ENCODE assay signal across 8 cellular contexts in the genomic region with DNA sequence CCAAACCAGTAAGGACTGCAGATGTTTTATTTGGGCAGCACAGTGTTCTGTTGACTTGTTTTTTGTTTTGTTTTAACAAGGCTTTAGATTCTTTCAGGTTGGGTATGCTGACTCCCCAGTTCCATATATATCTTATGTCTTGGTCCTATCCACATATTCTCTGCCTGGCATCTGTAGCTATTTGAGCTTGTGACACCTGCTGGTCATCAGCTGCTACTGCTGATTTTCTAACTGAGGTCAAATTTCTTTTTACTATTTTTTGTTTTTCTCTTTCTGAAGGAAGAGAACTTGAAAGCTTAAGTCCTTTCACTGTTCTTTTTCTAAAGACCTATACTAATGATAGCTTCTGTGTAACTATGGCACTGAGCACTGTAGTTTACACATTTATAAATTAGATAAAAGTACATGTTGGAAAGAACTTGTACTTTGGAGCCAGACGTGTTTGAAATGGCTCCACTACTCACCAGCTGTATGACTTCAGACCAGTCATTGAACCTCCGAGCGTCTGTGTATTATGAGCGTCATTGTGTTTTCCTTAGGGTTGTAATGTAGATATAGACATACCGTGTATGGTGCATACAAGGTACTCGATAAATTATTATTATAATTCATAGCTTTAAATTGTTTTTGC.
A peak's percentile ranks its signal among the peaks of the same experiment; 100 is the strongest.
DNase-seq lines count a peak whose midpoint lies in the region; ATAC-seq and TF ChIP-seq lines count a peak whose summit lies in the region.

No MANE protein-coding gene starts in this region.

- H3K4me3 Mint-ChIP-seq in activated CD8-positive, alpha-beta T cell treated with anti-CD3 and anti-CD28 coated beads, Interleukin-2, amount 10 ng/mL, durations not matched to agents 7 days and 5 days: no peak overlapping the region
- H3K4me3 Mint-ChIP-seq in activated T-helper 1 cell treated with anti-CD3 and anti-CD28 coated beads, Interleukin-12 subunit alpha, Interleukin-12 subunit beta, Interleukin-2, Interleukin-4 antibody, amounts not matched to agents 30 ng/mL and 10 ng/mL and 1 ng/mL, durations not matched to agents 14 hours and 24 hours and 36 hours: no peak overlapping the region

- H3K4me1 ChIP-seq in cardiac muscle cell (ENCODE audit: low read depth): no peaks in the 10 kb centered on the region

- ATAC-seq in GM19395 (IDR thresholded peaks at IDR 0.05; ENCODE audit: unreplicated experiment) (peak; percentile 56), HG02852 (IDR thresholded peaks at IDR 0.05; ENCODE audit: unreplicated experiment) (no peak)
- no peak for ATAC-seq in activated CD8-positive, alpha-beta T cell treated with anti-CD3 and anti-CD28 coated beads, Interleukin-2, amount 10 ng/mL, durations not matched to agents 7 days and 5 days

- no peaks in the 10 kb centered on the region for H3K4me1 Mint-ChIP-seq in activated CD8-positive, alpha-beta T cell treated with anti-CD3 and anti-CD28 coated beads, Interleukin-2, amount 10 ng/mL, durations not matched to agents 7 days and 5 days (ENCODE audit: low read depth)
- peaks cover 8% of the 10 kb centered on the region for H3K4me1 Mint-ChIP-seq in activated T-helper 1 cell treated with anti-CD3 and anti-CD28 coated beads, Interleukin-12 subunit alpha, Interleukin-12 subunit beta, Interleukin-2, Interleukin-4 antibody, amounts not matched to agents 30 ng/mL and 10 ng/mL and 1 ng/mL, durations not matched to agents 14 hours and 24 hours and 36 hours (ENCODE audit: low read depth)

- H3K36me3 ChIP-seq in cardiac muscle cell: peaks cover 45% of the 10 kb centered on the region

- H3K27me3 ChIP-seq in cardiac muscle cell: no peaks in the 10 kb centered on the region

- peak; percentile 80 for TF ChIP-seq CTCF in cardiac muscle cell (IDR thresholded peaks at IDR 0.05; ENCODE audit: low read depth, low read length)

- in situ Hi-C loops in Caki2 (cut with HindIII; ENCODE audit: low pct_unique_long_range_greater_than_20kb, low sequenced_read_pairs): no loop called here

- CTCF ChIA-PET in activated CD8-positive, alpha-beta T cell treated with anti-CD3 and anti-CD28 coated beads, Interleukin-2, amount 10 ng/mL, durations not matched to agents 7 days and 5 days (lab: Charles Lee): interaction anchor here (0.6 to 2.3 kb wide), 46 partner anchors 8 to 463 kb away, joined by 3 to 16 read pairs (median 4); a partner anchor contains a TSS

- H3K9me3 Mint-ChIP-seq in activated CD8-positive, alpha-beta T cell treated with anti-CD3 and anti-CD28 coated beads, Interleukin-2, amount 10 ng/mL, durations not matched to agents 7 days and 5 days (ENCODE audit: insufficient read depth): no peaks in the 10 kb centered on the region
- no peaks in the 10 kb centered on the region for H3K9me3 Mint-ChIP-seq in activated T-helper 1 cell treated with anti-CD3 and anti-CD28 coated beads, Interleukin-12 subunit alpha, Interleukin-12 subunit beta, Interleukin-2, Interleukin-4 antibody, amounts not matched to agents 30 ng/mL and 10 ng/mL and 1 ng/mL, durations not matched to agents 14 hours and 24 hours and 36 hours

- no peaks in the 10 kb centered on the region for H3K27me3 Mint-ChIP-seq in activated CD8-positive, alpha-beta T cell treated with anti-CD3 and anti-CD28 coated beads, Interleukin-2, amount 10 ng/mL, durations not matched to agents 7 days and 5 days (ENCODE audit: low read depth)
- no peaks in the 10 kb centered on the region for H3K27me3 Mint-ChIP-seq in activated T-helper 1 cell treated with anti-CD3 and anti-CD28 coated beads, Interleukin-12 subunit alpha, Interleukin-12 subunit beta, Interleukin-2, Interleukin-4 antibody, amounts not matched to agents 30 ng/mL and 10 ng/mL and 1 ng/mL, durations not matched to agents 14 hours and 24 hours and 36 hours (ENCODE audit: insufficient read depth)

- intact Hi-C loops in activated T-helper 1 cell treated with anti-CD3 and anti-CD28 coated beads, Interleukin-12 subunit alpha, Interleukin-12 subunit beta, Interleukin-2, Interleukin-4 antibody, amounts not matched to agents 30 ng/mL and 10 ng/mL and 1 ng/mL, durations not matched to agents 14 hours and 24 hours and 36 hours (cut with micrococcal nuclease): loop anchor here (1.0 to 10.0 kb wide), 6 partner anchors 42 to 324 kb away; a partner anchor contains a TSS

- no peaks in the 10 kb centered on the region for H3K9me3 ChIP-seq in cardiac muscle cell (ENCODE audit: low read depth)

- peak overlapping the region; percentile 20 for H3K27ac ChIP-seq in cardiac muscle cell

- H3K27ac Mint-ChIP-seq in activated CD8-positive, alpha-beta T cell treated with anti-CD3 and anti-CD28 coated beads, Interleukin-2, amount 10 ng/mL, durations not matched to agents 7 days and 5 days: no peak overlapping the region
- H3K27ac Mint-ChIP-seq in activated T-helper 1 cell treated with anti-CD3 and anti-CD28 coated beads, Interleukin-12 subunit alpha, Interleukin-12 subunit beta, Interleukin-2, Interleukin-4 antibody, amounts not matched to agents 30 ng/mL and 10 ng/mL and 1 ng/mL, durations not matched to agents 14 hours and 24 hours and 36 hours: no peak overlapping the region

- POLR2A ChIA-PET in activated CD8-positive, alpha-beta T cell treated with anti-CD3 and anti-CD28 coated beads, Interleukin-2, amount 10 ng/mL, durations not matched to agents 7 days and 5 days (lab: Charles Lee): interaction anchor here (0.6 to 1.2 kb wide), 4 partner anchors 11 to 349 kb away, joined by 3 to 4 read pairs (median 3); a partner anchor contains a TSS

- H3K36me3 Mint-ChIP-seq in activated CD8-positive, alpha-beta T cell treated with anti-CD3 and anti-CD28 coated beads, Interleukin-2, amount 10 ng/mL, durations not matched to agents 7 days and 5 days (ENCODE audit: low read depth): peaks cover 40% of the 10 kb centered on the region
- peaks cover 32% of the 10 kb centered on the region for H3K36me3 Mint-ChIP-seq in activated T-helper 1 cell treated with anti-CD3 and anti-CD28 coated beads, Interleukin-12 subunit alpha, Interleukin-12 subunit beta, Interleukin-2, Interleukin-4 antibody, amounts not matched to agents 30 ng/mL and 10 ng/mL and 1 ng/mL, durations not matched to agents 14 hours and 24 hours and 36 hours (ENCODE audit: low read depth)

- H3K4me3 ChIP-seq in cardiac muscle cell: no peak overlapping the region

- DNase-seq in Caki2 (ENCODE audit: low read depth) (peak; percentile 60), NCI-H2107 treated with DMSO at 0.1 percent for 48 hours (lab: John Stamatoyannopoulos, UW; ENCODE audit: unreplicated experiment) (peak; percentile 56), cardiac muscle cell (ENCODE audit: low read depth in 1 of 2, low spot score in 1 of 2) (peak; percentile 73 to 81), retina (peak; percentile 28)
- peak; percentile 40 for DNase-seq in activated CD8-positive, alpha-beta T cell treated with anti-CD3 and anti-CD28 coated beads, Interleukin-2, amount 10 ng/mL, durations not matched to agents 7 days and 5 days
- DNase-seq in activated T-helper 1 cell treated with anti-CD3 and anti-CD28 coated beads, Interleukin-12 subunit alpha, Interleukin-12 subunit beta, Interleukin-2, Interleukin-4 antibody, amounts not matched to agents 30 ng/mL and 10 ng/mL and 1 ng/mL, durations not matched to agents 14 hours and 24 hours and 36 hours (ENCODE audit: low spot score): no peak
